Comparison of ENCODE assay signal across 9 cellular contexts in genomic region chrX:114619874-114620273, GRCh38.
DNase-seq lines count a peak whose midpoint lies in the region; ATAC-seq lines count a peak whose summit lies in the region.
"Had no signal": no experiment of that assay in that cellular context is flagged by ENCODE, and none has a peak within 500 bp of the region (broad histone marks: within the 10 kb centered on the region; RNA-seq: fewer than 3 reads in every experiment).

No MANE protein-coding gene starts in this region.

- DNase-seq in AG20443 (ENCODE audit: low spot score) (peak; percentile 13), OCI-M1 (lab: John Stamatoyannopoulos, UW) (peak; percentile 54), hepatic stellate cell (ENCODE audit: low spot score) (peak; percentile 2), LoVo (ENCODE audit: low spot score) (no peak), amygdala (lab: John Stamatoyannopoulos, UW) (no peak), T-helper 9 cell (no peak), SHP77 (lab: John Stamatoyannopoulos, UW) (no peak)
- DNase-seq: stimulated activated CD4-positive, alpha-beta T cell treated with anti-CD3 and anti-CD28 coated beads, Interleukin-12 subunit alpha, Interleukin-12 subunit beta, amount 100 ng/mL, for 4 hours had no signal

- ATAC-seq in GM19467 (IDR thresholded peaks at IDR 0.05; ENCODE audit: unreplicated experiment): peak; percentile 66

Comparison
In these comparisons a context has a peak if more than half of its experiments do, and no peak if none do; other contexts are left out.
1. DNase-seq: peak in AG20443 (single experiment), OCI-M1 (single experiment) and hepatic stellate cell (single experiment); none in LoVo (single experiment), amygdala (0 of 56), T-helper 9 cell (single experiment) and SHP77 (0 of 2).